Comparison of ENCODE assay signal across 7 cellular contexts in the genomic region with DNA sequence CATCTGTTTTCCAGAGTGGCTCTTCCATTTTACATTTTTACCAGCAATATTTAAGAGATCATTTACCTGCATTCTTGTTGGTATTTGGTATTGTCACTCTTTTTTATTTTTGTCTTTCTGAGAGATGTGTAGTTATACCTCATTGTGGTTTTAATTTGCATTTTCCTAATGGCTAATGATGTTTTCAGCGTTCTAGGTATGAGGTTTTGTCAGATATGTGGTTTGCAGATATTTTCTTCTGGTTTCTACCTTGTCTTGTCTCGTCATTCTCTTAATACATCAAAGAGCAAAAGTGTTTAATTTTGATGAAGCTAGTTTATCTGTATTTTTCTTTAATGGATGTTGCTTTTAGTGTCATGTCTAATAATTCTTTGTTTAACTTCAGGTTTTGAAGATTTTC. TPM values are rescaled to one million over a fixed set of nuclear protein-coding genes. Genes with fewer than 3 reads are reported as not detected.
DNase-seq lines count a peak whose midpoint lies in the region; ATAC-seq lines count a peak whose summit lies in the region.
"Not testable (repeated sequence)": the region's sequence is repeated elsewhere in the genome, so short reads cannot be mapped to it uniquely, and the experiment has no call there.

No MANE protein-coding gene starts in this region.

- not testable (repeated sequence) for H3K36me3 Mint-ChIP-seq in activated T-helper 17 cell treated with anti-CD3 and anti-CD28 coated beads, Interleukin-2, amount 50 U/mL, for 72 hours (ENCODE audit: low read depth); stimulated activated effector memory CD8-positive, alpha-beta T cell treated with anti-CD3 and anti-CD28 coated beads, Interleukin-12 subunit alpha, Interleukin-12 subunit beta, amount 100 ng/mL, for 72 hours

- ATAC-seq in GM18519 (IDR thresholded peaks at IDR 0.05; ENCODE audit: low FRiP score, unreplicated experiment) (peak; percentile 69), GM19395 (IDR thresholded peaks at IDR 0.05; ENCODE audit: unreplicated experiment) (peak; percentile 57), GM21528 (IDR thresholded peaks at IDR 0.05; ENCODE audit: low FRiP score, unreplicated experiment) (peak; percentile 70), HG02938 (IDR thresholded peaks at IDR 0.05; ENCODE audit: unreplicated experiment) (peak; percentile 81), HG03469 (IDR thresholded peaks at IDR 0.05; ENCODE audit: unreplicated experiment) (peak; percentile 62)
- peak; percentile 42 for ATAC-seq in activated T-helper 17 cell treated with anti-CD3 and anti-CD28 coated beads, Interleukin-2, amount 50 U/mL, for 72 hours (replicated peaks)
- ATAC-seq in stimulated activated effector memory CD8-positive, alpha-beta T cell treated with anti-CD3 and anti-CD28 coated beads, Interleukin-12 subunit alpha, Interleukin-12 subunit beta, amount 100 ng/mL, for 72 hours, result peak; percentile 20

- not testable (repeated sequence) for H3K4me1 Mint-ChIP-seq in activated T-helper 17 cell treated with anti-CD3 and anti-CD28 coated beads, Interleukin-2, amount 50 U/mL, for 72 hours; stimulated activated effector memory CD8-positive, alpha-beta T cell treated with anti-CD3 and anti-CD28 coated beads, Interleukin-12 subunit alpha, Interleukin-12 subunit beta, amount 100 ng/mL, for 72 hours

- H3K9me3 Mint-ChIP-seq in activated T-helper 17 cell treated with anti-CD3 and anti-CD28 coated beads, Interleukin-2, amount 50 U/mL, for 72 hours; stimulated activated effector memory CD8-positive, alpha-beta T cell treated with anti-CD3 and anti-CD28 coated beads, Interleukin-12 subunit alpha, Interleukin-12 subunit beta, amount 100 ng/mL, for 72 hours: not testable (repeated sequence)

- DNase-seq in stimulated activated effector memory CD8-positive, alpha-beta T cell treated with anti-CD3 and anti-CD28 coated beads, Interleukin-12 subunit alpha, Interleukin-12 subunit beta, amount 100 ng/mL, for 72 hours (ENCODE audit: low spot score in 2 of 2), result not testable (repeated sequence)

- H3K27me3 Mint-ChIP-seq in activated T-helper 17 cell treated with anti-CD3 and anti-CD28 coated beads, Interleukin-2, amount 50 U/mL, for 72 hours, result not testable (repeated sequence)

- H3K4me3 Mint-ChIP-seq in activated T-helper 17 cell treated with anti-CD3 and anti-CD28 coated beads, Interleukin-2, amount 50 U/mL, for 72 hours; stimulated activated effector memory CD8-positive, alpha-beta T cell treated with anti-CD3 and anti-CD28 coated beads, Interleukin-12 subunit alpha, Interleukin-12 subunit beta, amount 100 ng/mL, for 72 hours: not testable (repeated sequence)

- not testable (repeated sequence) for H3K27ac Mint-ChIP-seq in activated T-helper 17 cell treated with anti-CD3 and anti-CD28 coated beads, Interleukin-2, amount 50 U/mL, for 72 hours; stimulated activated effector memory CD8-positive, alpha-beta T cell treated with anti-CD3 and anti-CD28 coated beads, Interleukin-12 subunit alpha, Interleukin-12 subunit beta, amount 100 ng/mL, for 72 hours

RNA-seq across cellular contexts. Expression of a gene that starts 39.5 kb away (rescaled TPM):
- total RNA-seq in activated T-helper 17 cell treated with anti-CD3 and anti-CD28 coated beads, Interleukin-2, amount 50 U/mL, for 72 hours, result 1 to 10 TPM; 1.6 to 2.6 TPM

Comparison
In these comparisons a context has a peak if more than half of its experiments do, and no peak if none do; other contexts are left out.
1. ATAC-seq: peak in every context shown above with its lines; median percentile 81 in HG02938; 70 in GM21528; 69 in GM18519; 62 in HG03469; 57 in GM19395; 42 in activated T-helper 17 cell treated with anti-CD3 and anti-CD28 coated beads, Interleukin-2, amount 50 U/mL, for 72 hours; 20 in stimulated activated effector memory CD8-positive, alpha-beta T cell treated with anti-CD3 and anti-CD28 coated beads, Interleukin-12 subunit alpha, Interleukin-12 subunit beta, amount 100 ng/mL, for 72 hours.